1 cellular context compared by ENCODE assay signal in genomic region chr4:56743550-56743949, GRCh38.
TF ChIP-seq lines count a peak whose summit lies in the region.

No MANE protein-coding gene starts in this region.

TF ChIP-seq in SK-N-SH treated with all-trans-retinoic acid at 6 μM for 48 hours, 23 proteins besides CTCF, POLR2A, EP300 and RAD21 (continued from another document):
- no peak for TF ChIP-seq PATZ1 (CRISPR knock-in tag; IDR thresholded peaks at IDR 0.05; ENCODE audit: borderline replicate concordance)
- TF ChIP-seq CREB5 (CRISPR knock-in tag; IDR thresholded peaks at IDR 0.05; ENCODE audit: low read depth), result no peak
- TF ChIP-seq POU6F1 (CRISPR knock-in tag; IDR thresholded peaks at IDR 0.05; ENCODE audit: borderline replicate concordance, low read depth), result no peak
- no peak for TF ChIP-seq ZFP3 (CRISPR knock-in tag; IDR thresholded peaks at IDR 0.05)
- TF ChIP-seq BACH2 (CRISPR knock-in tag; IDR thresholded peaks at IDR 0.05; ENCODE audit: borderline replicate concordance), result no peak
- TF ChIP-seq TCF4 (CRISPR knock-in tag; IDR thresholded peaks at IDR 0.05; ENCODE audit: borderline replicate concordance), result no peak
- no peak for TF ChIP-seq ZNF565 (CRISPR knock-in tag; conservative IDR thresholded peaks at IDR 0.05; ENCODE audit: low read depth)
- TF ChIP-seq ZC3H10 (CRISPR knock-in tag; IDR thresholded peaks at IDR 0.05), result no peak
- TF ChIP-seq CSDC2 (CRISPR knock-in tag; IDR thresholded peaks at IDR 0.05), result no peak
